In the genomic region with DNA sequence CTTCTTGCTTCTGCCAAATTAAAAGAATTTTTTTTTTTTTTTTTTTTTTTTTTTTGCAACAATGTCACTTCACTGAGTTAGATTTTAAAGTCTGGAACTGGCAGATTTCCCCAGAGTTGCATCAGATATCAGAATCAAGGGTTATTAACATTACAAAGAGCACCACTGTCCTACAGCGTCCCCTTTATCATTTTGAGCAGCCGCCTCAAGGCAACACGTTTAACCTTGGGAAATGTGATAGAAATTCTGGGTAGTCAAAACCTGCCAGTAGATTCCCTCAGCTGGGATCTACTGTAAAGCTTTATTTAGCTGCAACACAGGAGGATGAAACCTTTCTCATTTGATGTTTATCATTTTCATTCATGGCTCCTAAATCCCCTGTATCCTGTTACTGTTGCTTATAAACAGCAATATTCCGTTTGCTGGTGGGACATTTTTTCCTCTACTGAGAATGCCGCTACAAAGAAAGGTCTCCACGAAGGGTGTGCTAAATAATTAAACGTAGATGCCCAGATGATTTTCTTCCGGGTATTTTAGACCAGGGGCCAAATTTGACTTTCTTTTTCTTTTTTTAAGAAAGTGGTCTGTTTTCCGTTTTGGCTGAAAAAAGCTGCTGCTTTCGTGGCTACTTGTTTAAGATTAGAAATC, we compare ENCODE assay signal across 13 cellular contexts.
"Had no signal": no experiment of that assay in that cellular context is flagged by ENCODE, and none has a peak within 500 bp of the region (broad histone marks: within the 10 kb centered on the region; RNA-seq: fewer than 3 reads in every experiment).

No MANE protein-coding gene starts in this region.

- H3K9me3 ChIP-seq: thoracic aorta had no signal

- H3K27ac ChIP-seq: brain microvascular endothelial cell, parathyroid adenoma, thoracic aorta had no signal

- H3K36me3 ChIP-seq: brain microvascular endothelial cell, thoracic aorta had no signal

- H3K9ac ChIP-seq: parathyroid adenoma had no signal

- H3K4me1 ChIP-seq: parathyroid adenoma had no signal

- H3K79me2 ChIP-seq: parathyroid adenoma had no signal

- DNase-seq: activated CD4-positive, alpha-beta memory T cell treated with anti-CD3 and anti-CD28 coated beads for 36 hours; activated gamma-delta T cell; activated naive CD8-positive, alpha-beta T cell treated with anti-CD3 and anti-CD28 coated beads for 36 hours; activated T-cell treated with anti-CD3 and anti-CD28 coated beads, Interleukin-2, amount 50 U/mL, for 48 hours; brain microvascular endothelial cell; effector memory CD8-positive, alpha-beta T cell; hippocampal formation; left ventricle myocardium superior; retina; stimulated activated CD4-positive, alpha-beta T cell treated with anti-CD3 and anti-CD28 coated beads, Interleukin-15, amount 100 ng/mL, for 24 hours; stimulated activated CD4-positive, alpha-beta T cell treated with anti-CD3 and anti-CD28 coated beads, Interleukin-4, amount 100 ng/mL, for 24 hours had no signal

- H3K27me3 ChIP-seq: brain microvascular endothelial cell had no signal

- H3K4me3 ChIP-seq: thoracic aorta had no signal
